ENCODE assay signal across 1 cellular context in genomic region chr3:143974877-143975238, GRCh38.
TF ChIP-seq lines count a peak whose summit lies in the region.

No MANE protein-coding gene starts in this region.

TF ChIP-seq in SK-N-SH, 30 proteins besides CTCF, POLR2A, EP300 and RAD21 (continued from another document):
- TF ChIP-seq REST (IDR thresholded peaks at IDR 0.05; ENCODE audit: low read depth, low read length): no peak
- TF ChIP-seq YY1 (IDR thresholded peaks at IDR 0.05; ENCODE audit: low read depth): no peak
- no peak for TF ChIP-seq MAX (IDR thresholded peaks at IDR 0.05; ENCODE audit: low read depth)
- TF ChIP-seq ZBTB33 (IDR thresholded peaks at IDR 0.05; ENCODE audit: borderline replicate concordance, low read depth): no peak
